Comparison of ENCODE assay signal across 8 cellular contexts in genomic region chr22:44701824-44702478, GRCh38. TPM values are rescaled to one million over a fixed set of nuclear protein-coding genes. Genes with fewer than 3 reads are reported as not detected.
DNase-seq lines count a peak whose midpoint lies in the region; ATAC-seq lines count a peak whose summit lies in the region.

PRR5 (plus strand) TSS chr22:44702204; CDS start chr22:44702475, 271 bp downstream.

- peak; percentile 63 for ATAC-seq in HG02943 (IDR thresholded peaks at IDR 0.05; ENCODE audit: low read depth, unreplicated experiment)
- ATAC-seq in effector memory CD8-positive, alpha-beta T cell (replicated peaks), result peak; percentile 88

- no peaks in the 10 kb centered on the region for H3K27me3 Mint-ChIP-seq in effector memory CD8-positive, alpha-beta T cell

- no peaks in the 10 kb centered on the region for H3K9me3 Mint-ChIP-seq in effector memory CD8-positive, alpha-beta T cell

- H3K4me1 Mint-ChIP-seq in effector memory CD8-positive, alpha-beta T cell (ENCODE audit: low read depth in 2 of 2), result peaks cover 28 to 52% of the 10 kb centered on the region in 2 donors

- H3K27ac Mint-ChIP-seq in effector memory CD8-positive, alpha-beta T cell, result peak within 1 kb of the TSS; percentile 82 to 84

- DNase-seq in DMS 273 (lab: John Stamatoyannopoulos, UW; ENCODE audit: unreplicated experiment) (peak; percentile 85), DMS 273 treated with DMSO at 0.1 percent for 48 hours (lab: John Stamatoyannopoulos, UW) (no peak), NCI-H748 treated with DMSO at 0.1 percent for 48 hours (lab: John Stamatoyannopoulos, UW) (peak; percentile 21), mesenteric fat pad (ENCODE audit: low spot score) (no peak)
- DNase-seq in activated CD8-positive, alpha-beta memory T cell treated with anti-CD3 and anti-CD28 coated beads for 24 hours, result peak; percentile 91
- peak; percentile 74 to 77 (median 76) for DNase-seq in effector memory CD8-positive, alpha-beta T cell
- DNase-seq in stimulated activated CD8-positive, alpha-beta memory T cell treated with anti-CD3 and anti-CD28 coated beads, Interleukin-15, amount 100 ng/mL, for 4 hours (ENCODE audit: low read depth in 2 of 2), result peak; percentile 64 to 70

- H3K36me3 Mint-ChIP-seq in effector memory CD8-positive, alpha-beta T cell (ENCODE audit: insufficient read depth), result peaks cover 41% of the 10 kb centered on the region

- peak within 1 kb of the TSS; percentile 75 to 88 for H3K4me3 Mint-ChIP-seq in effector memory CD8-positive, alpha-beta T cell

RNA-seq across cellular contexts. Expression of gene PRR5, which starts in this region (rescaled TPM):
- 38.9 TPM for total RNA-seq in mesenteric fat pad

Comparison
In these comparisons a context has a peak if more than half of its experiments do, and no peak if none do; other contexts are left out.
1. DNase-seq: peak in DMS 273 (single experiment), NCI-H748 treated with DMSO at 0.1 percent for 48 hours (single experiment), activated CD8-positive, alpha-beta memory T cell treated with anti-CD3 and anti-CD28 coated beads for 24 hours (single experiment), effector memory CD8-positive, alpha-beta T cell (3 of 3) and stimulated activated CD8-positive, alpha-beta memory T cell treated with anti-CD3 and anti-CD28 coated beads, Interleukin-15, amount 100 ng/mL, for 4 hours (2 of 2); none in DMS 273 treated with DMSO at 0.1 percent for 48 hours (single experiment) and mesenteric fat pad (single experiment).